1 cellular context compared by ENCODE assay signal in genomic region chr10:57785068-57785467, GRCh38.
TF ChIP-seq lines count a peak whose summit lies in the region.

No MANE protein-coding gene starts in this region.

TF ChIP-seq in SK-N-SH, 30 proteins besides CTCF, POLR2A, EP300 and RAD21 (continued from another document):
- no peak for TF ChIP-seq YY1 (IDR thresholded peaks at IDR 0.05; ENCODE audit: low read depth)
- TF ChIP-seq NFIC (IDR thresholded peaks at IDR 0.05; ENCODE audit: borderline replicate concordance) = no peak
- TF ChIP-seq TEAD4 (IDR thresholded peaks at IDR 0.05; ENCODE audit: borderline replicate concordance, insufficient read depth) = no peak
- TF ChIP-seq EZH2phosphoT487 (IDR thresholded peaks at IDR 0.05; ENCODE audit: borderline replicate concordance, low read depth) = no peak
- no peak for TF ChIP-seq POLR2AphosphoS5 (IDR thresholded peaks at IDR 0.05; ENCODE audit: low read depth, low read length)
- TF ChIP-seq FOXM1 (IDR thresholded peaks at IDR 0.05; ENCODE audit: low read depth) = no peak
- no peak for TF ChIP-seq FOSL2 (IDR thresholded peaks at IDR 0.05; ENCODE audit: borderline replicate concordance, low read depth)
- no peak for TF ChIP-seq ELF1 (IDR thresholded peaks at IDR 0.05)
- no peak for TF ChIP-seq USF1 (IDR thresholded peaks at IDR 0.05; ENCODE audit: borderline replicate concordance, low read depth)
- no peak for TF ChIP-seq TAF1 (IDR thresholded peaks at IDR 0.05; ENCODE audit: borderline replicate concordance, low read depth, low read length)
- TF ChIP-seq CHD2 (IDR thresholded peaks at IDR 0.05; ENCODE audit: low read length, partially characterized antibody) = no peak
- no peak for TF ChIP-seq USF2 (IDR thresholded peaks at IDR 0.05; ENCODE audit: borderline replicate concordance, low read depth, low read length)
TF ChIP-seq in SK-N-SH: peak in this region for 0.
